In genomic region chr1:220528049-220528678, GRCh38 we compare ENCODE assay signal across 1 cellular context.
TF ChIP-seq lines count a peak whose summit lies in the region.

Gene MARK1 (plus strand): TSS chr1:220528136. CDS start chr1:220528823, 687 bp downstream.

TF ChIP-seq in HEK293, 187 proteins besides CTCF, POLR2A, EP300 and RAD21 (continued from another document):
- TF ChIP-seq ZSCAN5A (tag by site-specific recombination; IDR thresholded peaks at IDR 0.05) = 0 out of 2 replicates have a peak, but pooled peaks have one; percentile 27
- no peak for TF ChIP-seq ZNF610 (tag by site-specific recombination; IDR thresholded peaks at IDR 0.05; ENCODE audit: borderline replicate concordance)
- peak; percentile 23; the same call in 1 of the 2 replicates for TF ChIP-seq WT1 (tag by site-specific recombination; IDR thresholded peaks at IDR 0.05)
- TF ChIP-seq MYNN (tag by site-specific recombination; IDR thresholded peaks at IDR 0.05; ENCODE audit: borderline replicate concordance) = 0 out of 2 replicates have a peak, but pooled peaks have one; percentile 38
- TF ChIP-seq ZXDB (tag by site-specific recombination; IDR thresholded peaks at IDR 0.05) = no peak; the same call in 1 of the 2 replicates
- peak; percentile 84 for TF ChIP-seq ZBTB8A (tag by site-specific recombination; IDR thresholded peaks at IDR 0.05)
- TF ChIP-seq IKZF3 (tag by site-specific recombination; IDR thresholded peaks at IDR 0.05) = no peak
- TF ChIP-seq REST (tag by site-specific recombination; IDR thresholded peaks at IDR 0.05) = peak; percentile 12; the same call in 1 of the 2 replicates
- TF ChIP-seq ZNF530 (tag by site-specific recombination; IDR thresholded peaks at IDR 0.05; ENCODE audit: low read depth) = no peak
- no peak for TF ChIP-seq ZFP41 (tag by site-specific recombination; IDR thresholded peaks at IDR 0.05; ENCODE audit: borderline replicate concordance)
- peak; percentile 11; the same call in 1 of the 2 replicates for TF ChIP-seq ZBTB10 (tag by site-specific recombination; IDR thresholded peaks at IDR 0.05)
- peak; percentile 91 for TF ChIP-seq ZNF513 (tag by site-specific recombination; IDR thresholded peaks at IDR 0.05)
- TF ChIP-seq INSM2 (tag by site-specific recombination; IDR thresholded peaks at IDR 0.05) = peak; percentile 17; the same call in 1 of the 2 replicates
- peak; percentile 84 for TF ChIP-seq ZNF398 (tag by site-specific recombination; IDR thresholded peaks at IDR 0.05)
- TF ChIP-seq ZNF394 (tag by site-specific recombination; IDR thresholded peaks at IDR 0.05; ENCODE audit: borderline replicate concordance) = 0 out of 2 replicates have a peak, but pooled peaks have one; percentile 2
- TF ChIP-seq ZFP3 (tag by site-specific recombination; IDR thresholded peaks at IDR 0.05; ENCODE audit: low read depth) = no peak
- peak; percentile 46; the same call in 1 of the 2 replicates for TF ChIP-seq KLF8 (tag by site-specific recombination; IDR thresholded peaks at IDR 0.05)
- 0 out of 2 replicates have a peak, but pooled peaks have one; percentile 4 for TF ChIP-seq ZSCAN30 (tag by site-specific recombination; IDR thresholded peaks at IDR 0.05)
- TF ChIP-seq ZNF280C (tag by site-specific recombination; IDR thresholded peaks at IDR 0.05) = no peak
- no peak for TF ChIP-seq TSHZ1 (tag by site-specific recombination; IDR thresholded peaks at IDR 0.05; ENCODE audit: borderline replicate concordance)
- TF ChIP-seq ZNF138 (tag by site-specific recombination; IDR thresholded peaks at IDR 0.05; ENCODE audit: borderline replicate concordance) = no peak
- no peak for TF ChIP-seq ZNF600 (tag by site-specific recombination; IDR thresholded peaks at IDR 0.05)
- TF ChIP-seq ZBTB20 (tag by site-specific recombination; IDR thresholded peaks at IDR 0.05) = peak; percentile 70; the same call in 1 of the 2 replicates
- TF ChIP-seq GFI1B (tag by site-specific recombination; IDR thresholded peaks at IDR 0.05) = peak; percentile 48; the same call in 1 of the 2 replicates
- peak; percentile 94 for TF ChIP-seq ZBTB26 (tag by site-specific recombination; optimal IDR thresholded peaks at IDR 0.05)
- peak; percentile 27 for TF ChIP-seq SP2 (tag by site-specific recombination; IDR thresholded peaks at IDR 0.05)
